ENCODE assay signal across 12 cellular contexts in the genomic region with DNA sequence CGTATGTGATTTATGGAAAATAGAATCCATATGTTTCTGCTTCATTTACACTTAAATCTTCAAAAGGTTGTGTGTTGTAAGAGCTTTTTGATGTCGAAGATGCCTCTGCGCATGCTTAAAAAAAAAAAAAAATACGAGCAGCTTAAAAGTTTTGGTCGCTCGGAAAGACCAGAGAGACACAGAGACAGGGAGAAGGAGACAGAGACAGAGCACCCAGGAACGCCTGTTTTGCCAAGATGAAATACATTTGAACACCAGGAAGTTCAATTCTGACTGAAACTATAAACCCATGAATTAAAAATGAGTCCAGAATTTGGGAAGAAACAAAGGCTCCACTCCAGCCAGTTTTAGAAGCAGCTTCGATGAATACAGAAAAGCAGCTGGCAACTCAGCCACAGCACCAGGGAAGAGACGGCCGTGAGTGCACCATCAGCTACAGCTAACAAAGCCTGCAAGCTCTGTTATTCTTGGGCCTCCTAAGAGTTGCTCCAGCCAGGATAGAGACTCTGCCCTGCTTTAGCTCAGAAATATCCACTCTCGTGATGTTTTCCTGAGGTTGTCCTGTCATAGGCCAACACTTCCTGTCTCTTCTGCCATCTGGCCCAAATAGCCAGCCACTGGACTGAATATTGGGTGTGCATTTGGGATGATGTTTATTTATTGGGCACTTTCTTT. TPM values are rescaled to one million over a fixed set of nuclear protein-coding genes. Genes with fewer than 3 reads are reported as not detected.
DNase-seq lines count a peak whose midpoint lies in the region; ATAC-seq and TF ChIP-seq lines count a peak whose summit lies in the region.
"Had no signal": no experiment of that assay in that cellular context is flagged by ENCODE, and none has a peak within 500 bp of the region (broad histone marks: within the 10 kb centered on the region; RNA-seq: fewer than 3 reads in every experiment).

No MANE protein-coding gene starts in this region.

- TF ChIP-seq CTCF in AG04450 (IDR thresholded peaks at IDR 0.05; ENCODE audit: low read depth, low read length) (no peak), WI38 (IDR thresholded peaks at IDR 0.05; ENCODE audit: low read depth, low read length) (no peak), heart left ventricle (IDR thresholded peaks at IDR 0.05) (no peak), CD14-positive monocyte (IDR thresholded peaks at IDR 0.05) (no peak)

- peaks cover 0 to 5% (median 0%) of the 10 kb centered on the region in 3 donors for H3K27me3 Mint-ChIP-seq in CD14-positive monocyte (ENCODE audit: low read depth in 3 of 3)
- H3K27me3 Mint-ChIP-seq in effector memory CD8-positive, alpha-beta T cell: no peaks in the 10 kb centered on the region

- peak overlapping the region; percentile 80 for H3K27ac ChIP-seq in AG04450 (ENCODE audit: low read depth, low read length)
- peak overlapping the region in 2 of 12 donors; percentile 7 to 58 for H3K27ac ChIP-seq in heart left ventricle
- H3K27ac ChIP-seq in rectal smooth muscle tissue (ENCODE audit: low read depth, low read length): peak overlapping the region; percentile 73
- H3K27ac ChIP-seq: psoas muscle, VCaP had no signal

- intact Hi-C loops in heart left ventricle (cut with DNase I) (no loop called here), CD14-positive monocyte (cut with micrococcal nuclease) (no loop called here)

- H3K27me3 ChIP-seq in AG04450 (ENCODE audit: control insufficient read depth, insufficient read depth, low read length): no peaks in the 10 kb centered on the region
- no peaks in the 10 kb centered on the region for H3K27me3 ChIP-seq in heart left ventricle
- H3K27me3 ChIP-seq in rectal smooth muscle tissue (ENCODE audit: control insufficient read depth, insufficient read depth, low read length): no peaks in the 10 kb centered on the region

- DNase-seq in AG04450 (ENCODE audit: low read depth, low spot score) (peak; percentile 36), heart left ventricle (no peak), NCI-H345 treated with DMSO at 0.1 percent for 48 hours (lab: John Stamatoyannopoulos, UW; ENCODE audit: unreplicated experiment) (no peak), CD14-positive monocyte (ENCODE audit: low spot score) (no peak)
- DNase-seq in stimulated activated naive CD4-positive, alpha-beta T cell (lab: John Stamatoyannopoulos, UW): no peak
- DNase-seq in effector memory CD8-positive, alpha-beta T cell: no peak
- DNase-seq: AML-193, psoas muscle had no signal

- peak in 3 of 4 donors; percentile 39 to 76 (median 47) for ATAC-seq in heart left ventricle
- ATAC-seq in effector memory CD8-positive, alpha-beta T cell (replicated peaks): no peak
- ATAC-seq: psoas muscle had no signal

- TF ChIP-seq POLR2A in heart left ventricle (IDR thresholded peaks at IDR 0.05): no peak

- no peaks in the 10 kb centered on the region for H3K36me3 ChIP-seq in heart left ventricle
- H3K36me3 ChIP-seq in rectal smooth muscle tissue (ENCODE audit: control insufficient read depth, insufficient read depth, low read length): no peaks in the 10 kb centered on the region

- no peak overlapping the region for H3K9ac ChIP-seq in rectal smooth muscle tissue (ENCODE audit: low read length)

- POLR2A ChIA-PET in AG04450 (lab: Yijun Ruan, JAX): interaction anchor here (0.6 to 1.8 kb wide), 6 partner anchors 23 to 158 kb away, joined by 3 to 10 read pairs (median 5); no protein-coding TSS in a partner anchor

- no peaks in the 10 kb centered on the region for H3K9me3 ChIP-seq in AG04450 (ENCODE audit: control insufficient read depth, insufficient read depth, low read length)
- no peaks in the 10 kb centered on the region for H3K9me3 ChIP-seq in heart left ventricle
- H3K9me3 ChIP-seq: psoas muscle had no signal

- CTCF ChIA-PET in AG04450 (lab: Charles Lee): interaction anchor here (0.7 to 3.4 kb wide), 12 partner anchors 9 to 164 kb away, joined by 3 to 37 read pairs (median 5); no protein-coding TSS in a partner anchor

- H3K4me3 ChIP-seq in AG04450 (ENCODE audit: low read depth, low read length): peak overlapping the region; percentile 51
- peak overlapping the region; percentile 30 for H3K4me3 ChIP-seq in WI38 (ENCODE audit: low read depth, low read length)
- H3K4me3 ChIP-seq in heart left ventricle: no peak overlapping the region
- H3K4me3 ChIP-seq in rectal smooth muscle tissue (ENCODE audit: low read length): no peak overlapping the region
- H3K4me3 ChIP-seq: psoas muscle had no signal

- 73 to 78% (median 75%) methylated on average over 11 of the region's 11 CpGs for WGBS in heart left ventricle, 4 donors

- H3K36me3 Mint-ChIP-seq in CD14-positive monocyte: no peaks in the 10 kb centered on the region
- no peaks in the 10 kb centered on the region for H3K36me3 Mint-ChIP-seq in effector memory CD8-positive, alpha-beta T cell (ENCODE audit: insufficient read depth)

- no peak overlapping the region for H3K27ac Mint-ChIP-seq in CD14-positive monocyte
- H3K27ac Mint-ChIP-seq in effector memory CD8-positive, alpha-beta T cell: no peak overlapping the region

- H3K4me1 ChIP-seq in heart left ventricle: peaks cover 0 to 13% (median 0%) of the 10 kb centered on the region in 12 donors
- peaks cover 27% of the 10 kb centered on the region for H3K4me1 ChIP-seq in rectal smooth muscle tissue (ENCODE audit: control insufficient read depth, insufficient read depth, low read length)
- H3K4me1 ChIP-seq: psoas muscle had no signal

- H3K4me3 Mint-ChIP-seq in CD14-positive monocyte: no peak overlapping the region
- no peak overlapping the region for H3K4me3 Mint-ChIP-seq in effector memory CD8-positive, alpha-beta T cell

- H3K4me1 Mint-ChIP-seq in CD14-positive monocyte: no peaks in the 10 kb centered on the region
- no peaks in the 10 kb centered on the region for H3K4me1 Mint-ChIP-seq in effector memory CD8-positive, alpha-beta T cell (ENCODE audit: low read depth in 2 of 2)

- H3K9me3 Mint-ChIP-seq in CD14-positive monocyte: no peaks in the 10 kb centered on the region
- H3K9me3 Mint-ChIP-seq in effector memory CD8-positive, alpha-beta T cell: no peaks in the 10 kb centered on the region

RNA-seq across cellular contexts. Expression of a gene that starts 2.5 kb away (rescaled TPM):
- polyA plus RNA-seq in AG04450 (2011; rRNA removed): 0.37 TPM in 2 replicates
- polyA minus RNA-seq in AG04450 (2011; rRNA and poly(A)+ RNA removed): 0.55 and 0.56 TPM in 2 replicates
- total RNA-seq in heart left ventricle: under 1 TPM in 4 of 9 donors, not detected in 5; 0.14 to 0.25 (median 0.20) TPM
- polyA plus RNA-seq in heart left ventricle: under 1 TPM in 1 of 2 donors, not detected in 1; 0.03 TPM
- polyA plus RNA-seq in CD14-positive monocyte: not detected
- total RNA-seq: M059J had no signal

RNA-seq across cellular contexts. Expression of a gene that starts 48.8 kb away (rescaled TPM):
- polyA plus RNA-seq in AG04450 (2011; rRNA removed): 228 and 239 TPM in 2 replicates
- polyA minus RNA-seq in AG04450 (2011; rRNA and poly(A)+ RNA removed): 334 and 357 TPM in 2 replicates
- 10 to 100 TPM in 2 of 9 donors, 1 to 10 TPM in 7; 1.8 to 23.2 (median 4.4) TPM for total RNA-seq in heart left ventricle
- polyA plus RNA-seq in heart left ventricle: 1 to 10 TPM; 1.1 to 3.0 TPM
- not detected for polyA plus RNA-seq in CD14-positive monocyte

Comparison
In these comparisons a context has a peak if more than half of its experiments do, and no peak if none do; other contexts are left out.
1. H3K4me3 ChIP-seq: peak in AG04450 (single experiment) and WI38 (single experiment); none in heart left ventricle (0 of 12) and rectal smooth muscle tissue (single experiment).
2. RNA of a gene that starts 48.8 kb away (polyA plus RNA-seq): 228 to 239 TPM in AG04450; 1.1 to 3.0 TPM in heart left ventricle and not detected in CD14-positive monocyte; every median in the first group is over 10 times any median in the second.